In the genomic region with DNA sequence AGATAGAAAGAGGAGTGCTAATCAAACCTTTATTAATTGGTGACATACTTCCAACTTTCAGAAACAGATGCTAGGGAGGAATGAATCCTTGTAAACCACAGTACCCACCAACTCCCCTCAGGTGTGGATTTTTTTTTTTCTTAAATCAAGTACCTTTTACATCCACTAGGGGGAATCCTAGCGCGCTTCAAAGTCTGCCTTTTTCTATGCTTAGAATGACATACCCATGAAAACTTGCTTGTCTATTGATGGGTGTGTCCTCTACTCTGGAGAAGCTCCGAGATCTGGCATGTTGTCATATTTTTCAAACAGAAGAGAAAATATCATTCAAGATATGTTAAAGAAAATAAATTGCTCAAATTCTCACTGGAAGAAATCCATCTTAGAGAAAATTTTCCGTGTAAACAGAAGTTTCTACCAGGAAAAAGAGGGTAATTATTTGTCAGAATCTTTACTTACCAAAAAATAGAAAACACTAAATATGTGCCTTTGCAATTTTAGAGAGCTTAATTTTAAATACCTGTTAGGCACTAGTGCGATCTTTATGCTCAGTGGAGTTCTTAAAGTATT, we compare ENCODE assay signal across 1 cellular context.
TF ChIP-seq lines count a peak whose summit lies in the region.

No MANE protein-coding gene starts in this region.

TF ChIP-seq in HCT116, 20 proteins besides CTCF, POLR2A, EP300 and RAD21 (continued from another document):
- TF ChIP-seq, protein P1, sequence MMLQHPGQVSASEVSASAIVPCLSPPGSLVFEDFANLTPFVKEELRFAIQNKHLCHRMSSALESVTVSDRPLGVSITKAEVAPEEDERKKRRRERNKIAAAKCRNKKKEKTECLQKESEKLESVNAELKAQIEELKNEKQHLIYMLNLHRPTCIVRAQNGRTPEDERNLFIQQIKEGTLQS (IDR thresholded peaks at IDR 0.05) = no peak
- no peak for TF ChIP-seq FOSL1 (IDR thresholded peaks at IDR 0.05; ENCODE audit: low read depth)
TF ChIP-seq in HCT116: peak in this region for 0.
